ENCODE assay signal across 1 cellular context in the genomic region with DNA sequence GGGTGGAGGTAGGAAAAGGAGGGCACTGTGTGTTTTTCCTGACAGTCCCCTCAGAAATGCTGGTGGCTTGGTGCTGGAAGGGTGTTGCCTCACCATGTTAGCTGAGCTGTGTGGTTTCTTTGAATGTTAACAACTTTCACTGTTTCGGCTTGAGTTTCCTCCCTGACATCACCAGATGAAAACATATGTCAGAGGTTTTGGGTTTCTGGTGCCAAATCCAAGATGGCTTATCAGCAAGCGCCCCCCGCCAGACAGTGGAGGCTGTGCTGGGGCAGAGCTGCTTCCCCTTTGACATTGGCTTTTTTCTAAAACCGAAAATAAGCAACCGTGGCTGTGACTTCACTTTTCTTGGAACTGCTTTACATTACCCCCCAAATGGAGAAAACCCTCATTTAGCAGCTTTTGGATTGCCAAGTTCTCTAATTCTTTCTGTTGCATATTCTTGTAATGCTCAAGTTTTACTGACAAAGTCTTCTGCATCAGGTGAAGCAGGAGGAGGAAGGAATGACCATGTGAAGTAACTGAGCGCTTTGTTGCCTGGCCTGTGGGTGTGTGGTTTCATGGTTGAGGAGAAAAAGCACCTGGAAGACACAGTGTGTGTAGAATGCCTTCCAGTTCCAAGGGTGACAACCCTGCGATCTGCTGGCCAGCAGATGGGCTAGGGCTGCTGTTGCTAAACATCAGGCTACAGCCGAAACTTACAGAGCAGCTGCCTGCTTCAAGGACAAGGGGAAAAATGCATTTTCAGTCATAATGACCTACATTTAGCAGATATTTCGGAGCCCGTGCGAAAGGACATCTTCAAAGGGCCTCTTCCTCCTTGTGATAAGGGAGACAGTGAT.
TF ChIP-seq lines count a peak whose summit lies in the region.

No MANE protein-coding gene starts in this region.

TF ChIP-seq in GM23338, 12 proteins besides CTCF, POLR2A, EP300 and RAD21 (continued from another document):
- TF ChIP-seq, protein P1, sequence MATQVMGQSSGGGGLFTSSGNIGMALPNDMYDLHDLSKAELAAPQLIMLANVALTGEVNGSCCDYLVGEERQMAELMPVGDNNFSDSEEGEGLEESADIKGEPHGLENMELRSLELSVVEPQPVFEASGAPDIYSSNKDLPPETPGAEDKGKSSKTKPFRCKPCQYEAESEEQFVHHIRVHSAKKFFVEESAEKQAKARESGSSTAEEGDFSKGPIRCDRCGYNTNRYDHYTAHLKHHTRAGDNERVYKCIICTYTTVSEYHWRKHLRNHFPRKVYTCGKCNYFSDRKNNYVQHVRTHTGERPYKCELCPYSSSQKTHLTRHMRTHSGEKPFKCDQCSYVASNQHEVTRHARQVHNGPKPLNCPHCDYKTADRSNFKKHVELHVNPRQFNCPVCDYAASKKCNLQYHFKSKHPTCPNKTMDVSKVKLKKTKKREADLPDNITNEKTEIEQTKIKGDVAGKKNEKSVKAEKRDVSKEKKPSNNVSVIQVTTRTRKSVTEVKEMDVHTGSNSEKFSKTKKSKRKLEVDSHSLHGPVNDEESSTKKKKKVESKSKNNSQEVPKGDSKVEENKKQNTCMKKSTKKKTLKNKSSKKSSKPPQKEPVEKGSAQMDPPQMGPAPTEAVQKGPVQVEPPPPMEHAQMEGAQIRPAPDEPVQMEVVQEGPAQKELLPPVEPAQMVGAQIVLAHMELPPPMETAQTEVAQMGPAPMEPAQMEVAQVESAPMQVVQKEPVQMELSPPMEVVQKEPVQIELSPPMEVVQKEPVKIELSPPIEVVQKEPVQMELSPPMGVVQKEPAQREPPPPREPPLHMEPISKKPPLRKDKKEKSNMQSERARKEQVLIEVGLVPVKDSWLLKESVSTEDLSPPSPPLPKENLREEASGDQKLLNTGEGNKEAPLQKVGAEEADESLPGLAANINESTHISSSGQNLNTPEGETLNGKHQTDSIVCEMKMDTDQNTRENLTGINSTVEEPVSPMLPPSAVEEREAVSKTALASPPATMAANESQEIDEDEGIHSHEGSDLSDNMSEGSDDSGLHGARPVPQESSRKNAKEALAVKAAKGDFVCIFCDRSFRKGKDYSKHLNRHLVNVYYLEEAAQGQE (IDR thresholded peaks at IDR 0.05; ENCODE audit: unreplicated experiment): no peak
- no peak for TF ChIP-seq EZH2phosphoT487 (IDR thresholded peaks at IDR 0.05; ENCODE audit: unreplicated experiment)
- TF ChIP-seq CREB1 (CRISPR knock-in tag; IDR thresholded peaks at IDR 0.05; ENCODE audit: low read depth): no peak
- TF ChIP-seq STAT1 (IDR thresholded peaks at IDR 0.05; ENCODE audit: unreplicated experiment): no peak
- TF ChIP-seq ZNF114 (CRISPR knock-in tag; IDR thresholded peaks at IDR 0.05): no peak
- no peak for TF ChIP-seq ZNF331 (CRISPR knock-in tag; IDR thresholded peaks at IDR 0.05; ENCODE audit: low read depth)
